Comparison of ENCODE assay signal across 14 cellular contexts in the genomic region with DNA sequence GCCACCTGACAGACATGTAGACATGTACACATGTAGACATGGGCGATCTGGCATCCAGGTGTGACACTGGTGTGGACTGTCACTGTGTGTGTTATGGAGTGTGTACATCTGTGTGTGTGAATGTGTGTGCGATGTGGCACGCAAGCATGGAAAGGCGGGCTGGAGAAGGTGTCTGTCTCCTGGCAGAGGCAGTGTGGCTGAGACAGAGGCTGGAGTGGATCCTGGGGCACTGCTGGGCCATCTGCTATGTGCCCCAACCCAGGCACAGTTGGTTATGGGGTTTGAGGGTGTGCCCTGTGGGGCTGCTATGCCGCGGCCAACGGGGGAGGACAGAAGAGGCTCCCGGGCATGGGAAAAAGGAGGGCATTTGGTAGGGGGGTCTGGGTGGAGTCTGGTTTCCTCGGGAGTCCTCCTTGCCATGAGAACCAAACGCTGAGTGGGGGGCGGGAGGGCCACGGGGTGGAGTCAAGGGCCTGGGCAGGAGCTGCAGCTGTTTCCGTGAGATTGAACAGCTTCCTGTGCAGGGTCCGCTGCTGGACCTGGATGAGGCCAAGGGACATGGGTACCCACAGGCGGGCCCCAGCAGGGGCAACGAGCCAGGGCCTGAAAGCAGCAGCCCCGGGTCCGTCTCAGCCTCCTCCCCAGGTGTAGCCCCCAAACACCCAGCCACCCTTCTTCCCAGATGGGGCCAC. TPM values are rescaled to one million over a fixed set of nuclear protein-coding genes. Genes with fewer than 3 reads are reported as not detected.
DNase-seq lines count a peak whose midpoint lies in the region; ATAC-seq, FAIRE-seq and TF ChIP-seq lines count a peak whose summit lies in the region.
"Had no signal": no experiment of that assay in that cellular context is flagged by ENCODE, and none has a peak within 500 bp of the region (broad histone marks: within the 10 kb centered on the region; RNA-seq: fewer than 3 reads in every experiment).

No MANE protein-coding gene starts in this region.

- peaks cover 12% of the 10 kb centered on the region for H3F3A ChIP-seq in SK-N-SH (replicated peaks; ENCODE audit: insufficient read depth)

- DNase-seq in SK-N-SH (no peak), glutamatergic neuron (no peak), pancreas (peak in 4 of 6 donors; percentile 43 to 66 (median 52)), vagina (ENCODE audit: extremely low spot score in 2 of 2) (no peak)
- no peak for DNase-seq in activated T-cell treated with anti-CD3 and anti-CD28 coated beads, Interleukin-2, amount 50 U/mL, for 72 hours
- DNase-seq: activated CD4-positive, alpha-beta T cell treated with anti-CD3 and anti-CD28 coated beads, Interleukin-2, amount 10 ng/mL, durations not matched to agents 24 days and 14 days; activated naive CD4-positive, alpha-beta T cell treated with anti-CD3 and anti-CD28 coated beads, Interleukin-2, amount 50 U/mL, for 16 hours; DND-41 had no signal

- peak overlapping the region; percentile 69 for H3K27ac Mint-ChIP-seq in glutamatergic neuron (ENCODE audit: unreplicated experiment)
- H3K27ac Mint-ChIP-seq in activated T-cell treated with anti-CD3 and anti-CD28 coated beads, Interleukin-2, amount 50 U/mL, for 72 hours: no peak overlapping the region
- H3K27ac Mint-ChIP-seq: activated CD4-positive, alpha-beta T cell treated with anti-CD3 and anti-CD28 coated beads, Interleukin-2, amount 10 ng/mL, durations not matched to agents 24 days and 14 days had no signal

- no peak for TF ChIP-seq EP300 in SK-N-SH (IDR thresholded peaks at IDR 0.05; ENCODE audit: borderline replicate concordance in 1 of 2, low read depth in 1 of 2, low read length in 1 of 2)

- no peak for TF ChIP-seq RAD21 in SK-N-SH (IDR thresholded peaks at IDR 0.05; ENCODE audit: low read length)

- H2AFZ ChIP-seq in SK-N-SH (ENCODE audit: low read depth): no peak overlapping the region
- H2AFZ ChIP-seq: parathyroid adenoma had no signal

- H3K4me2 ChIP-seq in SK-N-SH: no peak overlapping the region; the same call in 1 of the 2 replicates
- H3K4me2 ChIP-seq: A549 had no signal

- H3K4me1 Mint-ChIP-seq in glutamatergic neuron (ENCODE audit: low read depth, unreplicated experiment): peaks cover 47% of the 10 kb centered on the region
- peaks cover 12% of the 10 kb centered on the region for H3K4me1 Mint-ChIP-seq in activated T-cell treated with anti-CD3 and anti-CD28 coated beads, Interleukin-2, amount 50 U/mL, for 72 hours (ENCODE audit: low read depth)

- H3K36me3 ChIP-seq in SK-N-SH (replicated peaks in 1 of 2; ENCODE audit: control insufficient read depth in 1 of 2, insufficient read depth in 2 of 2, low read length in 1 of 2) (no peaks in the 10 kb centered on the region), pancreas (no peaks in the 10 kb centered on the region), vagina (no peaks in the 10 kb centered on the region)

- H3K9me2 ChIP-seq in SK-N-SH: no peaks in the 10 kb centered on the region

- FAIRE-seq in pancreas (lab: Jason Lieb, UNC): no peak
- FAIRE-seq: A549 had no signal

- ATAC-seq in SK-N-SH treated with all-trans-retinoic acid at 6 μM for 48 hours: no peak
- ATAC-seq in pancreas: no peak
- ATAC-seq in activated T-cell treated with anti-CD3 and anti-CD28 coated beads, Interleukin-2, amount 50 U/mL, for 72 hours (replicated peaks in 1 of 2): no peak
- no peak for ATAC-seq in GM18873 (IDR thresholded peaks at IDR 0.05; ENCODE audit: low FRiP score, unreplicated experiment)
- no peak for ATAC-seq in GM21360 (IDR thresholded peaks at IDR 0.05; ENCODE audit: unreplicated experiment)
- ATAC-seq: A549 had no signal

- H3K9me3 Mint-ChIP-seq in glutamatergic neuron (ENCODE audit: unreplicated experiment): peaks cover 8% of the 10 kb centered on the region
- H3K9me3 Mint-ChIP-seq in activated T-cell treated with anti-CD3 and anti-CD28 coated beads, Interleukin-2, amount 50 U/mL, for 72 hours: no peaks in the 10 kb centered on the region
- H3K9me3 Mint-ChIP-seq: activated CD4-positive, alpha-beta T cell treated with anti-CD3 and anti-CD28 coated beads, Interleukin-2, amount 10 ng/mL, durations not matched to agents 24 days and 14 days; IgD-negative memory B cell had no signal

- WGBS in SK-N-SH (ENCODE audit: low lambda C conversion rate): 72% methylated on average over 10 of the region's 18 CpGs
- 24 to 25% methylated on average over 18 of the region's 18 CpGs for WGBS in pancreas, 2 donors

- CTCF ChIA-PET in SK-N-SH (lab: Yijun Ruan, JAX): interaction anchor here (0.7 to 2.6 kb wide), 10 partner anchors 9 to 314 kb away, joined by 3 to 9 read pairs (median 3); no protein-coding TSS in a partner anchor

- intact Hi-C loops in pancreas (cut with DNase I) (loop anchor here in 2 of 3 donors (5.0 to 10.0 kb wide), 2 partner anchors 154 to 162 kb away; no protein-coding TSS in a partner anchor), vagina (cut with DNase I) (loop anchor here (5.0 kb wide), 1 partner anchor 37 kb away; no protein-coding TSS in a partner anchor)

- H3K9me3 ChIP-seq in SK-N-SH (no peaks in the 10 kb centered on the region), pancreas (no peaks in the 10 kb centered on the region), vagina (no peaks in the 10 kb centered on the region)
- H3K9me3 ChIP-seq: A549 had no signal

- peak overlapping the region in 1 of 2 experiments; percentile 82; a peak in 2 of 4 replicates for H3K27ac ChIP-seq in SK-N-SH (ENCODE audit: low read depth in 2 of 2, low read length in 1 of 2)
- peak overlapping the region; percentile 45 to 83 (median 59) for H3K27ac ChIP-seq in pancreas
- H3K27ac ChIP-seq in vagina: peak overlapping the region; percentile 91
- H3K27ac ChIP-seq: A549, parathyroid adenoma had no signal

- H3K27me3 ChIP-seq in SK-N-SH (ENCODE audit: insufficient read depth) (no peaks in the 10 kb centered on the region), pancreas (no peaks in the 10 kb centered on the region), vagina (no peaks in the 10 kb centered on the region)

- H3K4me1 ChIP-seq in SK-N-SH (ENCODE audit: control insufficient read depth in 1 of 2, insufficient read depth in 2 of 2, low read depth in 1 of 2, low read length in 1 of 2): peaks cover 21 to 86% of the 10 kb centered on the region in 2 experiments
- peaks cover 25 to 45% (median 43%) of the 10 kb centered on the region in 3 donors for H3K4me1 ChIP-seq in pancreas
- H3K4me1 ChIP-seq in vagina: peaks cover 80% of the 10 kb centered on the region
- H3K4me1 ChIP-seq: parathyroid adenoma had no signal

- H3K36me3 Mint-ChIP-seq in glutamatergic neuron (ENCODE audit: unreplicated experiment): no peaks in the 10 kb centered on the region
- H3K36me3 Mint-ChIP-seq in activated T-cell treated with anti-CD3 and anti-CD28 coated beads, Interleukin-2, amount 50 U/mL, for 72 hours (ENCODE audit: insufficient read depth in 2 of 2): no peaks in the 10 kb centered on the region
- H3K36me3 Mint-ChIP-seq: IgD-negative memory B cell had no signal

- H3K4me3 Mint-ChIP-seq in glutamatergic neuron (ENCODE audit: unreplicated experiment): peak overlapping the region; percentile 72
- H3K4me3 Mint-ChIP-seq in activated T-cell treated with anti-CD3 and anti-CD28 coated beads, Interleukin-2, amount 50 U/mL, for 72 hours: peak overlapping the region in 1 of 2 donors; percentile 40
- H3K4me3 Mint-ChIP-seq: activated CD4-positive, alpha-beta T cell treated with anti-CD3 and anti-CD28 coated beads, Interleukin-2, amount 10 ng/mL, durations not matched to agents 24 days and 14 days had no signal

- H3K4me3 ChIP-seq in SK-N-SH (ENCODE audit: low read depth in 2 of 2, low read length in 1 of 2) (no peak overlapping the region), pancreas (peak overlapping the region; percentile 42 to 65 (median 59)), vagina (peak overlapping the region; percentile 55 to 65)
- H3K4me3 ChIP-seq: A549 had no signal

- no peak for TF ChIP-seq POLR2A in vagina (IDR thresholded peaks at IDR 0.05)

- POLR2A ChIA-PET in SK-N-SH (lab: Yijun Ruan, JAX): interaction anchor here (0.9 to 1.5 kb wide), 5 partner anchors 15 to 145 kb away, joined by 3 to 5 read pairs (median 3); a partner anchor contains a TSS

- H3K79me2 ChIP-seq in SK-N-SH (ENCODE audit: insufficient read depth): 0 out of 2 replicates have a peak, but pooled peaks cover 3% of the 10 kb centered on the region
- H3K79me2 ChIP-seq: parathyroid adenoma had no signal

- no peaks in the 10 kb centered on the region for H4K20me1 ChIP-seq in SK-N-SH (ENCODE audit: insufficient read depth)

- TF ChIP-seq CTCF in SK-N-SH (IDR thresholded peaks at IDR 0.05) (no peak), glutamatergic neuron (IDR thresholded peaks at IDR 0.05; ENCODE audit: partially characterized antibody, unreplicated experiment) (no peak), pancreas (IDR thresholded peaks at IDR 0.05) (no peak), vagina (IDR thresholded peaks at IDR 0.05) (no peak)

- H3K27me3 Mint-ChIP-seq in glutamatergic neuron (ENCODE audit: unreplicated experiment): peaks cover 9% of the 10 kb centered on the region
- peaks cover 54% of the 10 kb centered on the region for H3K27me3 Mint-ChIP-seq in activated T-cell treated with anti-CD3 and anti-CD28 coated beads, Interleukin-2, amount 50 U/mL, for 72 hours (ENCODE audit: low read depth)

- H3K9ac ChIP-seq in SK-N-SH: no peak overlapping the region
- H3K9ac ChIP-seq: parathyroid adenoma had no signal

TF ChIP-seq in SK-N-SH, 30 proteins besides CTCF, POLR2A, EP300 and RAD21:
- TF ChIP-seq RXRA (IDR thresholded peaks at IDR 0.05; ENCODE audit: borderline replicate concordance, low read depth): no peak
- TF ChIP-seq MXI1 (IDR thresholded peaks at IDR 0.05; ENCODE audit: low read depth, low read length): 0 out of 2 replicates have a peak, but pooled peaks have one; percentile 12

TF ChIP-seq in SK-N-SH treated with all-trans-retinoic acid at 6 μM for 48 hours, 23 proteins besides CTCF, POLR2A, EP300 and RAD21 (continues in another document):
- TF ChIP-seq ZFP3 (CRISPR knock-in tag; IDR thresholded peaks at IDR 0.05) (no peak), ISL1 (CRISPR knock-in tag; IDR thresholded peaks at IDR 0.05) (no peak)

RNA-seq across cellular contexts. Expression of a gene that starts 1.3 kb away (rescaled TPM):
- polyA plus RNA-seq in SK-N-SH (2012; rRNA removed): 8.9 and 12.5 TPM in 2 replicates
- polyA plus RNA-seq in SK-N-SH (2012; cell fraction: cytosol; rRNA removed): 3.6 and 6.1 TPM in 2 replicates
- 10.6 and 13.4 TPM in 2 replicates for polyA plus RNA-seq in SK-N-SH (2012; cell fraction: nucleus; rRNA removed)
- total RNA-seq in glutamatergic neuron (ENCODE audit: unreplicated experiment): 3.7 TPM
- total RNA-seq in pancreas: 10 to 100 TPM; 36.8 to 84.2 (median 70.7) TPM
- polyA plus RNA-seq in pancreas: 100 to 1,000 TPM in 1 of 2 donors, 10 to 100 TPM in 1; 36.9 to 118 TPM
- total RNA-seq in vagina: 38.3 TPM
- total RNA-seq in activated T-cell treated with anti-CD3 and anti-CD28 coated beads, Interleukin-2, amount 50 U/mL, for 72 hours: not detected
- total RNA-seq: activated CD4-positive, alpha-beta T cell treated with anti-CD3 and anti-CD28 coated beads, Interleukin-2, amount 10 ng/mL, durations not matched to agents 24 days and 14 days had no signal
- polyA plus RNA-seq: IgD-negative memory B cell had no signal

RNA-seq across cellular contexts. Expression of a gene that starts 54.4 kb away (rescaled TPM):
- polyA plus RNA-seq in SK-N-SH (2012; rRNA removed): 64.4 and 86.6 TPM in 2 replicates
- 46.4 and 70.1 TPM in 2 replicates for polyA plus RNA-seq in SK-N-SH (2012; cell fraction: cytosol; rRNA removed)
- 118 and 178 TPM in 2 replicates for polyA plus RNA-seq in SK-N-SH (2012; cell fraction: nucleus; rRNA removed)
- total RNA-seq in glutamatergic neuron (ENCODE audit: unreplicated experiment): 178 TPM
- total RNA-seq in pancreas: 10 to 100 TPM in 2 of 6 donors, 1 to 10 TPM in 4; 6.1 to 22.6 (median 9.5) TPM
- 1 to 10 TPM; 4.9 to 7.2 TPM for polyA plus RNA-seq in pancreas
- total RNA-seq in vagina: 28.2 TPM
- 10 to 100 TPM; 18.8 to 22.3 TPM for total RNA-seq in activated T-cell treated with anti-CD3 and anti-CD28 coated beads, Interleukin-2, amount 50 U/mL, for 72 hours

Comparison
In these comparisons a context has a peak if more than half of its experiments do, and no peak if none do; other contexts are left out.
1. DNase-seq: peak in pancreas (4 of 6); none in SK-N-SH (single experiment), glutamatergic neuron (single experiment), vagina (0 of 2) and activated T-cell treated with anti-CD3 and anti-CD28 coated beads, Interleukin-2, amount 50 U/mL, for 72 hours (0 of 2).
2. H3K4me3 ChIP-seq: peak in pancreas (4 of 4) and vagina (2 of 2); none in SK-N-SH (0 of 2).